ENCODE assay signal across 1 cellular context in the genomic region with DNA sequence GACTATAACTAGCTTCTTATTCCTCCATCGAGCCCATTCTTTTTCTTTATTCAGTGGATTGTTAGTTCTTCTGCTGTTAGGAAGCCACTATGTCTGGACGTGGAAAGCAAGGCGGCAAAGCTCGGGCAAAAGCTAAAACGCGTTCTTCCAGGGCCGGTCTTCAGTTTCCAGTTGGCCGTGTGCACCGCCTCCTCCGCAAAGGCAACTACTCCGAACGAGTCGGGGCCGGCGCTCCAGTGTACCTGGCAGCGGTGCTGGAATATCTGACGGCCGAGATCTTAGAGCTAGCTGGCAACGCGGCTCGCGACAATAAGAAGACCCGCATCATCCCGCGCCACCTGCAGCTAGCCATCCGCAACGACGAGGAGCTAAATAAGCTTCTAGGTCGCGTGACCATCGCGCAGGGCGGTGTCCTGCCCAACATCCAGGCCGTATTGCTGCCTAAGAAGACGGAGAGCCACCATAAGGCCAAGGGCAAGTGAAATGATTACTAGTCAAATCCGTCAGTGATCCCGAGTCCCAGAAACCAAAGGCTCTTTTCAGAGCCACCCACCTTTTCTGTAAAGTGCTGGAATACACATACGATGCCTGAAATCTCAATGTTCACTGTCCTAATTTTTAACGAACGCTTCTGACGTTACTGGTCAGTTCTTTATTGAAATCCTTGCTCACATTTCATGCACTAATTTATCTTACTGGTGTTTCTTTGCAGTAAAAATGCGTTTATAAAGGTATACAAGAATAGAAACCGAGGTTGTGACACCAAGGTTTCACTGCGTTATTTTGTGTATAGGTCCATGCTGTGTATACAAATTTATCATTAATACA.
TF ChIP-seq lines count a peak whose summit lies in the region.

No MANE protein-coding gene starts in this region.

TF ChIP-seq in K562, 482 proteins besides CTCF, POLR2A, EP300 and RAD21 (continued from another document and continues in another):
- TF ChIP-seq ZNF318 (IDR thresholded peaks at IDR 0.05; ENCODE audit: borderline replicate concordance in 1 of 2, low read depth in 1 of 2) (peak in 1 of 2 experiments; percentile 76; a peak in 1 of 4 replicates), KHSRP (IDR thresholded peaks at IDR 0.05) (0 out of 2 replicates have a peak, but pooled peaks have one; percentile 40), NBN (IDR thresholded peaks at IDR 0.05; ENCODE audit: low read depth) (peak; percentile 94), XRCC3 (IDR thresholded peaks at IDR 0.05) (no peak), CEBPG (CRISPR knock-in tag; IDR thresholded peaks at IDR 0.05) (no peak), CEBPG (tag; conservative IDR thresholded peaks at IDR 0.05 in 1 of 2, IDR thresholded peaks at IDR 0.05 in 1 of 2) (no peak; a peak in 2 of 4 replicates), MYNN (IDR thresholded peaks at IDR 0.05) (peak; percentile 71; the same call in 1 of the 2 replicates), MYNN (CRISPR knock-in tag; IDR thresholded peaks at IDR 0.05) (no peak), ETV6 (IDR thresholded peaks at IDR 0.05; ENCODE audit: borderline replicate concordance in 1 of 2, low read depth in 2 of 2, low read length in 1 of 2) (no peak; a peak in 1 of 4 replicates), ETV6 (CRISPR knock-in tag; IDR thresholded peaks at IDR 0.05; ENCODE audit: borderline replicate concordance) (peak; percentile 94), ZNF431 (CRISPR knock-in tag; IDR thresholded peaks at IDR 0.05) (peak; percentile 85), MTF1 (CRISPR knock-in tag; IDR thresholded peaks at IDR 0.05; ENCODE audit: borderline replicate concordance) (no peak), NELFE (IDR thresholded peaks at IDR 0.05; ENCODE audit: insufficient read depth, insufficient read length) (no peak), EP400 (IDR thresholded peaks at IDR 0.05) (peak; percentile 85), NFXL1 (CRISPR knock-in tag; IDR thresholded peaks at IDR 0.05) (peak; percentile 34; the same call in 1 of the 2 replicates), COPS2 (conservative IDR thresholded peaks at IDR 0.05) (no peak), NR1H2 (CRISPR knock-in tag; IDR thresholded peaks at IDR 0.05) (peak; percentile 96; the same call in 1 of the 2 replicates), ZMIZ1 (IDR thresholded peaks at IDR 0.05; ENCODE audit: low read depth in 2 of 2, low read length in 2 of 2) (0 out of 4 replicates have a peak, but pooled peaks of 1 of the 2 experiments have one; percentile 13), ESRRA (IDR thresholded peaks at IDR 0.05; ENCODE audit: borderline replicate concordance, low read depth) (peak; percentile 67; the same call in 1 of the 2 replicates), SREBF2 (CRISPR knock-in tag; IDR thresholded peaks at IDR 0.05) (0 out of 2 replicates have a peak, but pooled peaks have one; percentile 73), SREBF1 (IDR thresholded peaks at IDR 0.05; ENCODE audit: borderline replicate concordance, low read depth, low read length) (0 out of 2 replicates have a peak, but pooled peaks have one; percentile 32), SMAD4 (CRISPR knock-in tag; conservative IDR thresholded peaks at IDR 0.05) (peak; percentile 80), ZSCAN29 (IDR thresholded peaks at IDR 0.05) (no peak)
- TF ChIP-seq, protein P1, sequence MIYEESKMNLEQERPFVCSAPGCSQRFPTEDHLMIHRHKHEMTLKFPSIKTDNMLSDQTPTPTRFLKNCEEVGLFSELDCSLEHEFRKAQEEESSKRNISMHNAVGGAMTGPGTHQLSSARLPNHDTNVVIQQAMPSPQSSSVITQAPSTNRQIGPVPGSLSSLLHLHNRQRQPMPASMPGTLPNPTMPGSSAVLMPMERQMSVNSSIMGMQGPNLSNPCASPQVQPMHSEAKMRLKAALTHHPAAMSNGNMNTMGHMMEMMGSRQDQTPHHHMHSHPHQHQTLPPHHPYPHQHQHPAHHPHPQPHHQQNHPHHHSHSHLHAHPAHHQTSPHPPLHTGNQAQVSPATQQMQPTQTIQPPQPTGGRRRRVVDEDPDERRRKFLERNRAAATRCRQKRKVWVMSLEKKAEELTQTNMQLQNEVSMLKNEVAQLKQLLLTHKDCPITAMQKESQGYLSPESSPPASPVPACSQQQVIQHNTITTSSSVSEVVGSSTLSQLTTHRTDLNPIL (CRISPR knock-in tag; IDR thresholded peaks at IDR 0.05) = no peak
- TF ChIP-seq, protein P2, sequence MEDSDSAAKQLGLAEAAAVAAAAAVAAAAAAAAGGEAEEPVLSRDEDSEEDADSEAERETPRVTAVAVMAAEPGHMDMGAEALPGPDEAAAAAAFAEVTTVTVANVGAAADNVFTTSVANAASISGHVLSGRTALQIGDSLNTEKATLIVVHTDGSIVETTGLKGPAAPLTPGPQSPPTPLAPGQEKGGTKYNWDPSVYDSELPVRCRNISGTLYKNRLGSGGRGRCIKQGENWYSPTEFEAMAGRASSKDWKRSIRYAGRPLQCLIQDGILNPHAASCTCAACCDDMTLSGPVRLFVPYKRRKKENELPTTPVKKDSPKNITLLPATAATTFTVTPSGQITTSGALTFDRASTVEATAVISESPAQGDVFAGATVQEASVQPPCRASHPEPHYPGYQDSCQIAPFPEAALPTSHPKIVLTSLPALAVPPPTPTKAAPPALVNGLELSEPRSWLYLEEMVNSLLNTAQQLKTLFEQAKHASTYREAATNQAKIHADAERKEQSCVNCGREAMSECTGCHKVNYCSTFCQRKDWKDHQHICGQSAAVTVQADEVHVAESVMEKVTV (CRISPR knock-in tag; IDR thresholded peaks at IDR 0.05) = peak; percentile 57
- TF ChIP-seq, protein P3, sequence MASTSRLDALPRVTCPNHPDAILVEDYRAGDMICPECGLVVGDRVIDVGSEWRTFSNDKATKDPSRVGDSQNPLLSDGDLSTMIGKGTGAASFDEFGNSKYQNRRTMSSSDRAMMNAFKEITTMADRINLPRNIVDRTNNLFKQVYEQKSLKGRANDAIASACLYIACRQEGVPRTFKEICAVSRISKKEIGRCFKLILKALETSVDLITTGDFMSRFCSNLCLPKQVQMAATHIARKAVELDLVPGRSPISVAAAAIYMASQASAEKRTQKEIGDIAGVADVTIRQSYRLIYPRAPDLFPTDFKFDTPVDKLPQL (IDR thresholded peaks at IDR 0.05; ENCODE audit: extremely low read depth, insufficient read length) = peak; percentile 90
- TF ChIP-seq, protein P4, sequence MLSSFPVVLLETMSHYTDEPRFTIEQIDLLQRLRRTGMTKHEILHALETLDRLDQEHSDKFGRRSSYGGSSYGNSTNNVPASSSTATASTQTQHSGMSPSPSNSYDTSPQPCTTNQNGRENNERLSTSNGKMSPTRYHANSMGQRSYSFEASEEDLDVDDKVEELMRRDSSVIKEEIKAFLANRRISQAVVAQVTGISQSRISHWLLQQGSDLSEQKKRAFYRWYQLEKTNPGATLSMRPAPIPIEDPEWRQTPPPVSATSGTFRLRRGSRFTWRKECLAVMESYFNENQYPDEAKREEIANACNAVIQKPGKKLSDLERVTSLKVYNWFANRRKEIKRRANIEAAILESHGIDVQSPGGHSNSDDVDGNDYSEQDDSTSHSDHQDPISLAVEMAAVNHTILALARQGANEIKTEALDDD (IDR thresholded peaks at IDR 0.05) = peak; percentile 81
- TF ChIP-seq, protein P5, sequence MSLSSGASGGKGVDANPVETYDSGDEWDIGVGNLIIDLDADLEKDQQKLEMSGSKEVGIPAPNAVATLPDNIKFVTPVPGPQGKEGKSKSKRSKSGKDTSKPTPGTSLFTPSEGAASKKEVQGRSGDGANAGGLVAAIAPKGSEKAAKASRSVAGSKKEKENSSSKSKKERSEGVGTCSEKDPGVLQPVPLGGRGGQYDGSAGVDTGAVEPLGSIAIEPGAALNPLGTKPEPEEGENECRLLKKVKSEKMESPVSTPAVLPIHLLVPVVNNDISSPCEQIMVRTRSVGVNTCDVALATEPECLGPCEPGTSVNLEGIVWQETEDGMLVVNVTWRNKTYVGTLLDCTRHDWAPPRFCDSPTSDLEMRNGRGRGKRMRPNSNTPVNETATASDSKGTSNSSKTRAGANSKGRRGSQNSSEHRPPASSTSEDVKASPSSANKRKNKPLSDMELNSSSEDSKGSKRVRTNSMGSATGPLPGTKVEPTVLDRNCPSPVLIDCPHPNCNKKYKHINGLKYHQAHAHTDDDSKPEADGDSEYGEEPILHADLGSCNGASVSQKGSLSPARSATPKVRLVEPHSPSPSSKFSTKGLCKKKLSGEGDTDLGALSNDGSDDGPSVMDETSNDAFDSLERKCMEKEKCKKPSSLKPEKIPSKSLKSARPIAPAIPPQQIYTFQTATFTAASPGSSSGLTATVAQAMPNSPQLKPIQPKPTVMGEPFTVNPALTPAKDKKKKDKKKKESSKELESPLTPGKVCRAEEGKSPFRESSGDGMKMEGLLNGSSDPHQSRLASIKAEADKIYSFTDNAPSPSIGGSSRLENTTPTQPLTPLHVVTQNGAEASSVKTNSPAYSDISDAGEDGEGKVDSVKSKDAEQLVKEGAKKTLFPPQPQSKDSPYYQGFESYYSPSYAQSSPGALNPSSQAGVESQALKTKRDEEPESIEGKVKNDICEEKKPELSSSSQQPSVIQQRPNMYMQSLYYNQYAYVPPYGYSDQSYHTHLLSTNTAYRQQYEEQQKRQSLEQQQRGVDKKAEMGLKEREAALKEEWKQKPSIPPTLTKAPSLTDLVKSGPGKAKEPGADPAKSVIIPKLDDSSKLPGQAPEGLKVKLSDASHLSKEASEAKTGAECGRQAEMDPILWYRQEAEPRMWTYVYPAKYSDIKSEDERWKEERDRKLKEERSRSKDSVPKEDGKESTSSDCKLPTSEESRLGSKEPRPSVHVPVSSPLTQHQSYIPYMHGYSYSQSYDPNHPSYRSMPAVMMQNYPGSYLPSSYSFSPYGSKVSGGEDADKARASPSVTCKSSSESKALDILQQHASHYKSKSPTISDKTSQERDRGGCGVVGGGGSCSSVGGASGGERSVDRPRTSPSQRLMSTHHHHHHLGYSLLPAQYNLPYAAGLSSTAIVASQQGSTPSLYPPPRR (CRISPR knock-in tag; IDR thresholded peaks at IDR 0.05; ENCODE audit: borderline replicate concordance) = peak; percentile 88; the same call in 1 of the 2 replicates
